ENCODE assay signal across 8 cellular contexts in genomic region chr6:37257634-37258404, GRCh38. TPM values are rescaled to one million over a fixed set of nuclear protein-coding genes. Genes with fewer than 3 reads are reported as not detected.
A peak's percentile ranks its signal among the peaks of the same experiment; 100 is the strongest.
DNase-seq lines count a peak whose midpoint lies in the region; ATAC-seq and TF ChIP-seq lines count a peak whose summit lies in the region.

Gene TBC1D22B (plus strand): TSS chr6:37257772. CDS start chr6:37257918, 146 bp downstream.
Gene TMEM217 (minus strand): TSS chr6:37258144. CDS start chr6:37219030, 39,114 bp downstream.

- peak; percentile 41 to 88 for TF ChIP-seq POLR2A in adrenal gland (IDR thresholded peaks at IDR 0.05)

- peak within 1 kb of the TSS; percentile 52 to 87 (median 82) for H3K4me3 ChIP-seq in adrenal gland

- H3K27me3 ChIP-seq in adrenal gland: no peaks in the 10 kb centered on the region

- H3K9me3 ChIP-seq in adrenal gland (replicated peaks in 1 of 3): no peaks in the 10 kb centered on the region

- peak within 1 kb of the TSS; percentile 84 to 94 (median 85) for H3K27ac ChIP-seq in adrenal gland

- peak within 1 kb of the TSS; percentile 96 for H3K4me3 Mint-ChIP-seq in type B pancreatic cell

- DNase-seq in GM13976 (ENCODE audit: low spot score): peak; percentile 97
- DNase-seq in NCI-H1436 treated with DMSO at 0.1 percent for 48 hours (lab: John Stamatoyannopoulos, UW): peak; percentile 74
- peak; percentile 94 for DNase-seq in T follicular helper cell (ENCODE audit: low read depth)
- DNase-seq in adrenal gland: peak; percentile 96 to 98 (median 98)
- peak; percentile 99 for DNase-seq in cardiac septum (ENCODE audit: low spot score)
- DNase-seq in pons (ENCODE audit: low spot score): peak; percentile 94
- DNase-seq in type B pancreatic cell (ENCODE audit: extremely low spot score, unreplicated experiment): peak; percentile 96

- no peaks in the 10 kb centered on the region for H3K36me3 Mint-ChIP-seq in type B pancreatic cell

- no peaks in the 10 kb centered on the region for H3K27me3 Mint-ChIP-seq in type B pancreatic cell

- in situ Hi-C loops in GM13976 (cut with MboI; ENCODE audit: low sequenced_read_pairs, unreplicated experiment): no loop called here

- WGBS in adrenal gland, 4 donors: 0 to 1% (median 1%) methylated on average over 24 to 45 of the region's 45 CpGs

- H3K36me3 ChIP-seq in adrenal gland (replicated peaks in 1 of 2): no peaks in the 10 kb centered on the region

- peak; percentile 95 for ATAC-seq in HG02852 (IDR thresholded peaks at IDR 0.05; ENCODE audit: unreplicated experiment)

- H3K4me1 Mint-ChIP-seq in type B pancreatic cell (ENCODE audit: unreplicated experiment): peaks cover 21% of the 10 kb centered on the region

- intact Hi-C loops in adrenal gland (cut with DNase I) (no loop called here), cardiac septum (cut with DNase I) (no loop called here)

- H3K4me1 ChIP-seq in adrenal gland (replicated peaks in 1 of 2): peaks cover 7 to 24% of the 10 kb centered on the region in 2 donors

- TF ChIP-seq CTCF in GM13976 (IDR thresholded peaks at IDR 0.05; ENCODE audit: borderline replicate concordance, control extremely low read depth, extremely low read depth, insufficient read depth, missing control alignments) (no peak), adrenal gland (IDR thresholded peaks at IDR 0.05) (no peak), type B pancreatic cell (conservative IDR thresholded peaks at IDR 0.05) (no peak)

- H3K27ac Mint-ChIP-seq in type B pancreatic cell: peak within 1 kb of the TSS; percentile 35

- H3K9me3 Mint-ChIP-seq in type B pancreatic cell: no peaks in the 10 kb centered on the region

RNA-seq across cellular contexts. Expression of gene TBC1D22B, which starts in this region (rescaled TPM):
- total RNA-seq in adrenal gland (10 to 100 TPM; 11.2 to 21.9 (median 17.3) TPM), cardiac septum (9.1 TPM), type B pancreatic cell (ENCODE audit: low replicate concordance) (13.6 and 14.1 TPM in 2 replicates)
- polyA plus RNA-seq in adrenal gland: 10 to 100 TPM in 2 of 3 donors, 1 to 10 TPM in 1; 9.1 to 20.5 (median 12.4) TPM

RNA-seq across cellular contexts. Expression of gene TMEM217, which starts in this region (rescaled TPM):
- total RNA-seq in adrenal gland: 10 to 100 TPM in 1 of 8 donors, 1 to 10 TPM in 6, not detected in 1; 1.5 to 23.2 (median 5.6) TPM
- polyA plus RNA-seq in adrenal gland: 10 to 100 TPM in 1 of 3 donors, 1 to 10 TPM in 2; 1.7 to 26.7 (median 5.2) TPM
- total RNA-seq in cardiac septum: 1.0 TPM
- total RNA-seq in type B pancreatic cell (ENCODE audit: low replicate concordance): 1.1 and 1.3 TPM in 2 replicates

Comparison
In these comparisons a context has a peak if more than half of its experiments do, and no peak if none do; other contexts are left out.
1. Peak in every context shown above with its lines: DNase-seq, ATAC-seq, H3K4me3 ChIP-seq and H3K27ac ChIP-seq.